In the genomic region with DNA sequence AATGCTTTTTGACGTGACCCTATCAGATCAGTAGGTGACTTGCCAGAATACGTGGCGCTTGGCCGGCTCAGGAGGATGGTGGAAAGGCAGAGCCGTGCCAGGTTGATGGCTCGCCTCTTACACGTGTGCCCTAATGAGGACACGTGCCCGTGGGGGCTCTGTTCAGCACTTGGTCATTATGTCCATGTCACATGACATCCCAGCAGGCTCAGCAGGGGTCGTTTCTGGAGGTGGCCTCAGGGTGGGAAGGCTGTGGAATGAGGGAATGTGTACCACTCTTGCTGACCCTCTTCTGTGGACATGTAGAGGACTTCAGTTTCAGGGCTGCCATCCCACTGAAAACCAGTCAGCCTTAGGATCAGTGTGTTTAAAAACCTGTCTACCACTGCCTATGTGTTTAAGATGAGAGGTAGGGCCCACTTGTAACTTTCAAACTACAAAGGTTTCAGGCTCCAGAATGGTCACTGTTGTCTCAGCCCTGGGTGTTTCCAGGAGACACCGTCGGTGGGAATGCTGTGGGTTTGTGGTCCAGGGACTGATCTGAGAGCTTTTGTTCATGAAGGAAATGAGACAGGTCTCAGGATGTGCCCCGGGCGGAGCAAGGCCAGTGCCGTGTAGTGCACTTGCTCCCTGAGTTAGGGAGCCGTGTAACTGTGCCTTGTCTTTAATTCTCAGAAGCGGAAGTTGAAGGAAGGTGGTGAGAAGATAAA, we compare ENCODE assay signal across 18 cellular contexts. TPM values are rescaled to one million over a fixed set of nuclear protein-coding genes. Genes with fewer than 3 reads are reported as not detected.
A peak's percentile ranks its signal among the peaks of the same experiment; 100 is the strongest.
DNase-seq lines count a peak whose midpoint lies in the region; ATAC-seq and TF ChIP-seq lines count a peak whose summit lies in the region.
"Had no signal": no experiment of that assay in that cellular context is flagged by ENCODE, and none has a peak within 500 bp of the region (broad histone marks: within the 10 kb centered on the region; RNA-seq: fewer than 3 reads in every experiment).

No MANE protein-coding gene starts in this region.

- H3K9me2 ChIP-seq in PC-3 (replicated peaks; ENCODE audit: low read length): no peaks in the 10 kb centered on the region

- H3K4me3 ChIP-seq in PC-3 (ENCODE audit: low read length) (no peak overlapping the region), brain microvascular endothelial cell (ENCODE audit: low read depth, low read length) (no peak overlapping the region), right cardiac atrium (ENCODE audit: low read length) (no peak overlapping the region), ovary (no peak overlapping the region)
- H3K4me3 ChIP-seq: sigmoid colon had no signal

- peak overlapping the region; percentile 54 for H3K4me2 ChIP-seq in PC-3 (ENCODE audit: low read length)

- TF ChIP-seq POLR2A in ovary (IDR thresholded peaks at IDR 0.05): no peak

- 77% methylated on average over 17 of the region's 17 CpGs for WGBS in right cardiac atrium
- WGBS in ovary, 3 donors: 79 to 87% (median 83%) methylated on average over 17 of the region's 17 CpGs

- in situ Hi-C loops in brain microvascular endothelial cell (cut with HindIII; ENCODE audit: low pct_ligation_motif_present, low sequenced_read_pairs): no loop called here

- POLR2A ChIA-PET in PC-3 (lab: Charles Lee; ENCODE audit: unreplicated experiment): interaction anchor here (0.6 kb wide), 2 partner anchors 99 to 231 kb away, joined by 4 read pairs; a partner anchor contains a TSS

- BruUV-seq in PC-3 (replicated peaks; lab: Mats Ljungman, UMichigan): no TSS peak

- TF ChIP-seq CTCF in PC-3 (conservative IDR thresholded peaks at IDR 0.05; ENCODE audit: low read depth, low read length) (no peak), brain microvascular endothelial cell (IDR thresholded peaks at IDR 0.05; ENCODE audit: low read depth, low read length, missing control alignments) (no peak), ovary (IDR thresholded peaks at IDR 0.05) (no peak)

- peak; percentile 75 for DNase-seq in A172 (ENCODE audit: low spot score)
- DNase-seq in PC-3: peak; percentile 64
- DNase-seq in brain microvascular endothelial cell: peak; percentile 8
- no peak for DNase-seq in right cardiac atrium
- no peak for DNase-seq in ovary
- no peak for DNase-seq in activated T-cell treated with anti-CD3 and anti-CD28 coated beads for 4 hours
- DNase-seq in DMS153 (lab: John Stamatoyannopoulos, UW): no peak
- DNase-seq: activated gamma-delta T cell; CD8-positive, alpha-beta T cell; cortex of kidney; Kasumi-1; mesendoderm; NCI-H146; sigmoid colon; stimulated activated CD4-positive, alpha-beta T cell treated with anti-CD3 and anti-CD28 coated beads, Interleukin-2, amount 100 ng/mL, for 24 hours had no signal

- H3K27me3 ChIP-seq in PC-3 (ENCODE audit: low read length) (no peaks in the 10 kb centered on the region), brain microvascular endothelial cell (replicated peaks) (no peaks in the 10 kb centered on the region), right cardiac atrium (ENCODE audit: control insufficient read depth, insufficient read depth) (no peaks in the 10 kb centered on the region), ovary (no peaks in the 10 kb centered on the region)
- H3K27me3 ChIP-seq: sigmoid colon had no signal

- peaks cover 5% of the 10 kb centered on the region; the same call in 1 of the 2 replicates for H4K20me1 ChIP-seq in PC-3 (ENCODE audit: low read length)

- peak overlapping the region; percentile 14; the same call in 1 of the 2 replicates for H2AFZ ChIP-seq in PC-3 (ENCODE audit: low read length)

- intact Hi-C loops in PC-3 (cut with micrococcal nuclease) (no loop called here), right cardiac atrium (cut with DNase I) (no loop called here), ovary (cut with DNase I) (loop anchor here in 2 of 4 donors (10.0 kb wide), 2 partner anchors 75 to 85 kb away; a partner anchor contains a TSS)

- H3K4me1 ChIP-seq in PC-3 (ENCODE audit: insufficient read depth, low read length): peaks cover 39% of the 10 kb centered on the region
- peaks cover 5% of the 10 kb centered on the region for H3K4me1 ChIP-seq in right cardiac atrium (ENCODE audit: control insufficient read depth, insufficient read depth, low read length)
- no peaks in the 10 kb centered on the region for H3K4me1 ChIP-seq in ovary (ENCODE audit: insufficient read depth)

- H3K9me3 ChIP-seq in PC-3 (ENCODE audit: low read length) (no peaks in the 10 kb centered on the region), right cardiac atrium (ENCODE audit: control insufficient read depth, low read length) (no peaks in the 10 kb centered on the region), ovary (no peaks in the 10 kb centered on the region)
- H3K9me3 ChIP-seq: sigmoid colon had no signal

- CTCF ChIA-PET in PC-3 (lab: Charles Lee): interaction anchor here (1.1 kb wide), 1 partner anchor 11 kb away, joined by 3 read pairs; no protein-coding TSS in a partner anchor

- H3F3A ChIP-seq in PC-3 (ENCODE audit: low read length, unreplicated experiment): no peaks in the 10 kb centered on the region

- H3K79me2 ChIP-seq in PC-3 (ENCODE audit: low read length): peaks cover 41% of the 10 kb centered on the region

- peak; percentile 87 for ATAC-seq in PC-3
- ATAC-seq in right cardiac atrium: peak; percentile 49 to 88
- ATAC-seq in HG03135 (IDR thresholded peaks at IDR 0.05; ENCODE audit: unreplicated experiment): no peak
- ATAC-seq: activated CD4-positive, CD25-positive, alpha-beta regulatory T cell treated with anti-CD3 and anti-CD28 coated beads, Interleukin-2, amount 50 U/mL, for 24 hours; CD8-positive, alpha-beta T cell; HCT116 had no signal

- H3K36me3 ChIP-seq in PC-3 (ENCODE audit: low read depth, low read length) (peaks cover 43% of the 10 kb centered on the region), brain microvascular endothelial cell (replicated peaks) (peaks cover 67% of the 10 kb centered on the region), ovary (no peaks in the 10 kb centered on the region)

- H3K27ac ChIP-seq in PC-3 (ENCODE audit: low read length) (peak overlapping the region; percentile 75), brain microvascular endothelial cell (peak overlapping the region; percentile 7), right cardiac atrium (ENCODE audit: low read length) (peak overlapping the region; percentile 53), ovary (no peak overlapping the region)

- H3K9ac ChIP-seq in PC-3 (ENCODE audit: low read length): peak overlapping the region; percentile 14; the same call in 1 of the 2 replicates

- no peak for TF ChIP-seq EP300 in ovary (IDR thresholded peaks at IDR 0.05)

RNA-seq across cellular contexts. Expression of a gene that starts 12.1 kb away (rescaled TPM):
- 40.8 and 41.0 TPM in 2 replicates for total RNA-seq in A172 (2014; rRNA removed; shearing (Covaris generic))
- total RNA-seq in PC-3 (2014; rRNA removed) (21.4 and 21.9 TPM in 2 replicates), right cardiac atrium (10 to 100 TPM; 24.4 to 30.4 (median 27.4) TPM), ovary (10 to 100 TPM; 16.1 to 41.3 (median 27.3) TPM)
- polyA plus RNA-seq in right cardiac atrium (16.5 TPM), ovary (10 to 100 TPM; 14.5 to 17.9 TPM)

RNA-seq across cellular contexts. Expression of a gene that starts 12.3 kb away (rescaled TPM):
- total RNA-seq in A172 (2014; rRNA removed; shearing (Covaris generic)): 46.1 and 47.5 TPM in 2 replicates
- total RNA-seq in PC-3 (2014; rRNA removed): 30.6 and 41.2 TPM in 2 replicates
- total RNA-seq in right cardiac atrium: 10 to 100 TPM; 69.9 to 84.4 (median 81.1) TPM
- polyA plus RNA-seq in right cardiac atrium: 56.1 TPM
- total RNA-seq in ovary: 10 to 100 TPM; 30.3 to 79.5 (median 69.7) TPM
- 10 to 100 TPM; 36.9 to 77.1 TPM for polyA plus RNA-seq in ovary

RNA-seq across cellular contexts. Expression of a gene that starts 56.9 kb away (rescaled TPM):
- total RNA-seq in A172 (2014; rRNA removed; shearing (Covaris generic)): 25.8 and 33.3 TPM in 2 replicates
- total RNA-seq in PC-3 (2014; rRNA removed) (23.3 and 24.1 TPM in 2 replicates), right cardiac atrium (10 to 100 TPM; 55.0 to 76.4 (median 65.3) TPM), ovary (10 to 100 TPM in 6 of 7 donors, 1 to 10 TPM in 1; 6.0 to 31.9 (median 25.0) TPM)
- polyA plus RNA-seq in right cardiac atrium (86.3 TPM), ovary (10 to 100 TPM in 1 of 2 donors, 1 to 10 TPM in 1; 9.2 to 17.3 TPM)

Comparison
In these comparisons a context has a peak if more than half of its experiments do, and no peak if none do; other contexts are left out.
1. DNase-seq: peak in A172 (single experiment), PC-3 (single experiment) and brain microvascular endothelial cell (single experiment); none in right cardiac atrium (0 of 3), ovary (0 of 5), activated T-cell treated with anti-CD3 and anti-CD28 coated beads for 4 hours (single experiment) and DMS153 (single experiment).
2. H3K27ac ChIP-seq: peak in PC-3 (single experiment), brain microvascular endothelial cell (single experiment) and right cardiac atrium (single experiment); none in ovary (0 of 2).